16 cellular contexts compared by ENCODE assay signal in the genomic region with DNA sequence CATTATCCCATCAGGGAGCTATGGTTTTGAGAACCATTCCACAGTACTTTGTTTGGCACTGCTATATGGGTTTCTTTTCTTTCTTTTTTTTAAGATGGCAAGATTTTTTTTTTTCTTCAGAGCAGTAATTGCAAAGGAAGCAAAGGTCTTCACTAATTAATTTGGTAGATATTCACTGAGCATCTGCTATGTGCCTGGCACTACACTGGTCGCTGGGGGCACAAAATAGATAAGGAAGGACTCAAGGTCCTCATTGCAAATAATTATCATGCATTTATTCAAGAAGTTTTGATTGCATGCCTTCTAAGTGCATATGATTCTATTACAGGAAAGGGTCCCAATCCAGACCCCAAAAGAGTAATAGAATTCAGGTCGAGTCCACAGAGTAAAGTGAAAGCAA. TPM values are rescaled to one million over a fixed set of nuclear protein-coding genes. Genes with fewer than 3 reads are reported as not detected.
DNase-seq lines count a peak whose midpoint lies in the region; ATAC-seq and TF ChIP-seq lines count a peak whose summit lies in the region.
"Had no signal": no experiment of that assay in that cellular context is flagged by ENCODE, and none has a peak within 500 bp of the region (broad histone marks: within the 10 kb centered on the region; RNA-seq: fewer than 3 reads in every experiment).

No MANE protein-coding gene starts in this region.

- WGBS in GM23248 (ENCODE audit: low coverage in 1 of 2, low lambda C conversion rate in 2 of 2, missing lambda C conversion rate in 2 of 2), 2 experiments, result 58 to 59% methylated on average over 2 of the region's 2 CpGs

- H3K27me3 Mint-ChIP-seq in CD14-positive monocyte (ENCODE audit: low read depth in 3 of 3), result peaks cover 6 to 7% (median 7%) of the 10 kb centered on the region in 3 donors

- H3K36me3 Mint-ChIP-seq in CD14-positive monocyte, result no peaks in the 10 kb centered on the region
- H3K36me3 Mint-ChIP-seq: activated CD4-positive, alpha-beta memory T cell treated with anti-CD3 and anti-CD28 coated beads for 36 hours had no signal

- peaks cover 47% of the 10 kb centered on the region for H3K4me1 ChIP-seq in GM23248 (ENCODE audit: insufficient read depth)
- peaks cover 37% of the 10 kb centered on the region for H3K4me1 ChIP-seq in HUES6 (ENCODE audit: control insufficient read depth, insufficient read depth, low read length)
- H3K4me1 ChIP-seq in skeletal muscle satellite cell (ENCODE audit: control insufficient read depth, insufficient read depth, low read length), result peaks cover 40% of the 10 kb centered on the region

- H3K4me2 ChIP-seq in GM23248 (ENCODE audit: unreplicated experiment) (peak overlapping the region; percentile 77), skeletal muscle satellite cell (ENCODE audit: low read length) (peak overlapping the region; percentile 50)

- H3K4me3 ChIP-seq in GM23248, result no peak overlapping the region
- H3K4me3 ChIP-seq in HUES6 (ENCODE audit: low read depth, low read length), result no peak overlapping the region
- peak overlapping the region in 1 of 59 donors; percentile 0 for H3K4me3 ChIP-seq in dorsolateral prefrontal cortex
- no peak overlapping the region for H3K4me3 ChIP-seq in skeletal muscle satellite cell (ENCODE audit: low read length)

- H3K4me1 Mint-ChIP-seq in CD14-positive monocyte, result peaks cover 25% of the 10 kb centered on the region
- H3K4me1 Mint-ChIP-seq: IgD-negative memory B cell, T-cell had no signal

- H3K9me2 ChIP-seq in GM23248 (ENCODE audit: insufficient read depth), result no peaks in the 10 kb centered on the region

- H2AFZ ChIP-seq in GM23248, result no peak overlapping the region

- no peaks in the 10 kb centered on the region for H3K36me3 ChIP-seq in GM23248 (ENCODE audit: low read depth)
- H3K36me3 ChIP-seq in HUES6 (ENCODE audit: control insufficient read depth, insufficient read depth, low read length), result no peaks in the 10 kb centered on the region
- H3K36me3 ChIP-seq in skeletal muscle satellite cell (ENCODE audit: insufficient read depth, low read length), result no peaks in the 10 kb centered on the region

- H3K27me3 ChIP-seq in GM23248 (replicated peaks; ENCODE audit: insufficient read depth), result no peaks in the 10 kb centered on the region
- H3K27me3 ChIP-seq in HUES6 (ENCODE audit: control insufficient read depth, insufficient read depth, low read length), result no peaks in the 10 kb centered on the region
- no peaks in the 10 kb centered on the region for H3K27me3 ChIP-seq in dorsolateral prefrontal cortex
- no peaks in the 10 kb centered on the region for H3K27me3 ChIP-seq in skeletal muscle satellite cell (ENCODE audit: control insufficient read depth, insufficient read depth, low read length)

- no peak for TF ChIP-seq CTCF in dorsolateral prefrontal cortex (IDR thresholded peaks at IDR 0.05 in 54 of 56, conservative IDR thresholded peaks at IDR 0.05 in 2 of 56; ENCODE audit: low read depth in 1 of 56, partially characterized antibody in 56 of 56)
- no peak for TF ChIP-seq CTCF in CD14-positive monocyte (IDR thresholded peaks at IDR 0.05)

- H3K9me3 Mint-ChIP-seq in CD14-positive monocyte, result peaks cover 0 to 4% (median 0%) of the 10 kb centered on the region in 7 donors
- H3K9me3 Mint-ChIP-seq: activated CD4-positive, alpha-beta memory T cell treated with anti-CD3 and anti-CD28 coated beads for 36 hours; IgD-negative memory B cell; T-cell had no signal

- ATAC-seq in GM21529 (IDR thresholded peaks at IDR 0.05; ENCODE audit: unreplicated experiment) (no peak), HG02981 (IDR thresholded peaks at IDR 0.05; ENCODE audit: unreplicated experiment) (no peak)
- ATAC-seq: T-cell had no signal

- H4K20me1 ChIP-seq in GM23248 (ENCODE audit: insufficient read depth), result no peaks in the 10 kb centered on the region

- H3K9me3 ChIP-seq in GM23248 (ENCODE audit: low read depth), result no peaks in the 10 kb centered on the region
- H3K9me3 ChIP-seq in HUES6 (ENCODE audit: control insufficient read depth, insufficient read depth, low read depth, low read length), result no peaks in the 10 kb centered on the region
- no peaks in the 10 kb centered on the region for H3K9me3 ChIP-seq in skeletal muscle satellite cell (replicated peaks; ENCODE audit: low read length)

- no peak overlapping the region for H3K27ac Mint-ChIP-seq in CD14-positive monocyte
- H3K27ac Mint-ChIP-seq: activated CD4-positive, alpha-beta memory T cell treated with anti-CD3 and anti-CD28 coated beads for 36 hours; T-cell had no signal

- intact Hi-C loops in dorsolateral prefrontal cortex (cut with DNase I) (no loop called here), CD14-positive monocyte (cut with micrococcal nuclease) (no loop called here)

- H3K9ac ChIP-seq in GM23248, result no peak overlapping the region
- no peak overlapping the region for H3K9ac ChIP-seq in HUES6 (ENCODE audit: low read length)
- H3K9ac ChIP-seq in skeletal muscle satellite cell (ENCODE audit: low read depth, low read length), result no peak overlapping the region

- 0 out of 2 replicates have a peak overlapping the region, but pooled peaks have one; percentile 84 for H3K27ac ChIP-seq in GM23248
- 0 out of 2 replicates have a peak overlapping the region, but pooled peaks have one; percentile 4 for H3K27ac ChIP-seq in HUES6 (ENCODE audit: low read depth, low read length)
- H3K27ac ChIP-seq in dorsolateral prefrontal cortex, result peak overlapping the region in 49 of 59 donors; percentile 1 to 89 (median 71)

- H3K4me3 Mint-ChIP-seq in CD14-positive monocyte, result no peak overlapping the region
- H3K4me3 Mint-ChIP-seq: activated CD4-positive, alpha-beta memory T cell treated with anti-CD3 and anti-CD28 coated beads for 36 hours; IgD-negative memory B cell; T-cell had no signal

- no peaks in the 10 kb centered on the region for H3K79me2 ChIP-seq in GM23248 (ENCODE audit: insufficient read depth)

- DNase-seq in GM23248, result no peak
- no peak for DNase-seq in dorsolateral prefrontal cortex
- DNase-seq in cerebellar cortex (ENCODE audit: low spot score), result no peak
- no peak for DNase-seq in CD14-positive monocyte (ENCODE audit: low spot score)
- DNase-seq: activated CD4-positive, alpha-beta memory T cell treated with anti-CD3 and anti-CD28 coated beads for 36 hours; activated naive CD4-positive, alpha-beta T cell treated with Interleukin-2 at 50 U/mL for 16 hours; activated T-cell treated with anti-CD3 and anti-CD28 coated beads, Interleukin-2, amount 50 U/mL, for 1 hour; foreskin melanocyte; GF-D8; NK-92 treated with Interleukin-12 subunit alpha and Interleukin-12 subunit beta, amount 100 ng/mL, for 24 hours; T-cell had no signal

- in situ Hi-C loops in GM23248 (cut with MboI), result no loop called here

- peaks cover 24% of the 10 kb centered on the region for H3F3A ChIP-seq in GM23248 (ENCODE audit: insufficient read depth)

RNA-seq across cellular contexts. Expression of a gene that starts 10.0 kb away (rescaled TPM):
- total RNA-seq in GM23248 (2014; rRNA removed; shearing (Covaris generic)), result 142 and 148 TPM in 2 replicates
- polyA plus RNA-seq in GM23248 (2016; fragmentation: Nextera tagmentation; extraction: Ambion mirVana), result 28.7 and 29.5 TPM in 2 replicates
- total RNA-seq in dorsolateral prefrontal cortex, result 100 to 1,000 TPM; 198 to 558 (median 389) TPM
- total RNA-seq in skeletal muscle satellite cell (2012; rRNA removed), result 110 and 141 TPM in 2 replicates
- polyA plus RNA-seq in CD14-positive monocyte, result 1 to 10 TPM; 4.5 to 6.9 TPM

Comparison
In these comparisons a context has a peak if more than half of its experiments do, and no peak if none do; other contexts are left out.
1. H3K27ac ChIP-seq: peak in every context shown above with its lines; median percentile 84 in GM23248; 71 in dorsolateral prefrontal cortex; 4 in HUES6.